ENCODE assay signal across 27 cellular contexts in genomic region chr9:68827833-68828744, GRCh38.
"Had no signal": no experiment of that assay in that cellular context is flagged by ENCODE, and none has a peak within 500 bp of the region (broad histone marks: within the 10 kb centered on the region; RNA-seq: fewer than 3 reads in every experiment).

No MANE protein-coding gene starts in this region.

- H3K27me3 ChIP-seq: colonic mucosa, gastrocnemius medialis, stomach, thyroid gland, vagina had no signal

- H3K9me3 Mint-ChIP-seq: dendritic cell treated with granulocyte-macrophage colony-stimulating factor and Interleukin-4, amounts not matched to agents 40 ng/mL and 50 ng/mL, for 4 days; endodermal cell; natural killer cell; neural crest cell; stimulated activated effector memory CD8-positive, alpha-beta T cell treated with anti-CD3 and anti-CD28 coated beads, Interleukin-12 subunit alpha, Interleukin-12 subunit beta, amount 100 ng/mL, for 72 hours had no signal

- H3K9me3 ChIP-seq: colonic mucosa, gastrocnemius medialis, lower lobe of right lung, psoas muscle, stomach, thyroid gland, vagina had no signal

- H3K4me1 ChIP-seq: colonic mucosa, thyroid gland, vagina had no signal

- FAIRE-seq: keratinocyte had no signal

- H3K4me3 Mint-ChIP-seq: dendritic cell treated with granulocyte-macrophage colony-stimulating factor and Interleukin-4, amounts not matched to agents 40 ng/mL and 50 ng/mL, for 4 days; endodermal cell; natural killer cell; neural crest cell; stimulated activated effector memory CD8-positive, alpha-beta T cell treated with anti-CD3 and anti-CD28 coated beads, Interleukin-12 subunit alpha, Interleukin-12 subunit beta, amount 100 ng/mL, for 72 hours had no signal

- H3K27me3 Mint-ChIP-seq: dendritic cell treated with granulocyte-macrophage colony-stimulating factor and Interleukin-4, amounts not matched to agents 40 ng/mL and 50 ng/mL, for 4 days had no signal

- H3K36me3 Mint-ChIP-seq: natural killer cell; stimulated activated effector memory CD8-positive, alpha-beta T cell treated with anti-CD3 and anti-CD28 coated beads, Interleukin-12 subunit alpha, Interleukin-12 subunit beta, amount 100 ng/mL, for 72 hours had no signal

- H3K4me1 Mint-ChIP-seq: natural killer cell; stimulated activated effector memory CD8-positive, alpha-beta T cell treated with anti-CD3 and anti-CD28 coated beads, Interleukin-12 subunit alpha, Interleukin-12 subunit beta, amount 100 ng/mL, for 72 hours had no signal

- H3K27ac Mint-ChIP-seq: dendritic cell treated with granulocyte-macrophage colony-stimulating factor and Interleukin-4, amounts not matched to agents 40 ng/mL and 50 ng/mL, for 4 days; endodermal cell; natural killer cell; stimulated activated effector memory CD8-positive, alpha-beta T cell treated with anti-CD3 and anti-CD28 coated beads, Interleukin-12 subunit alpha, Interleukin-12 subunit beta, amount 100 ng/mL, for 72 hours had no signal

- DNase-seq: colonic mucosa; effector CD8-positive, alpha-beta T cell; endodermal cell; foreskin fibroblast; gastrocnemius medialis; head of caudate nucleus; left ventricle myocardium superior; lower lobe of right lung; natural killer cell; nucleus accumbens; psoas muscle; stimulated activated CD4-positive, alpha-beta T cell treated with anti-CD3 and anti-CD28 coated beads, Interleukin-12 subunit alpha, Interleukin-12 subunit beta, amount 100 ng/mL, for 4 hours; stimulated activated CD4-positive, alpha-beta T cell treated with anti-CD3 and anti-CD28 coated beads, Interleukin-1b, Interleukin-23, amount 100 ng/mL, for 48 hours; stimulated activated CD4-positive, alpha-beta T cell treated with anti-CD3 and anti-CD28 coated beads, Interleukin-4, amount 100 ng/mL, for 24 hours; stimulated activated naive CD4-positive, alpha-beta T cell treated with Interleukin-2 at 50 U/mL for 16 hours; stomach; thyroid gland; trophoblast cell had no signal

- H3K4me3 ChIP-seq: colonic mucosa, gastrocnemius medialis, lower lobe of right lung, psoas muscle, smooth muscle cell, stomach, thyroid gland, vagina had no signal

- H3K4me2 ChIP-seq: smooth muscle cell had no signal

- ATAC-seq: esophagus mucosa; gastrocnemius medialis; left ventricle myocardium superior; lower lobe of right lung; natural killer cell; psoas muscle; sciatic nerve; stimulated activated effector memory CD8-positive, alpha-beta T cell treated with anti-CD3 and anti-CD28 coated beads, Interleukin-12 subunit alpha, Interleukin-12 subunit beta, amount 100 ng/mL, for 72 hours had no signal

- H3K36me3 ChIP-seq: colonic mucosa, gastrocnemius medialis, lower lobe of right lung, stomach, thyroid gland, vagina had no signal

- H3K27ac ChIP-seq: colonic mucosa, epithelial cell of prostate, gastrocnemius medialis, lower lobe of right lung, psoas muscle, thyroid gland, vagina had no signal
